20 cellular contexts compared by ENCODE assay signal in the genomic region with DNA sequence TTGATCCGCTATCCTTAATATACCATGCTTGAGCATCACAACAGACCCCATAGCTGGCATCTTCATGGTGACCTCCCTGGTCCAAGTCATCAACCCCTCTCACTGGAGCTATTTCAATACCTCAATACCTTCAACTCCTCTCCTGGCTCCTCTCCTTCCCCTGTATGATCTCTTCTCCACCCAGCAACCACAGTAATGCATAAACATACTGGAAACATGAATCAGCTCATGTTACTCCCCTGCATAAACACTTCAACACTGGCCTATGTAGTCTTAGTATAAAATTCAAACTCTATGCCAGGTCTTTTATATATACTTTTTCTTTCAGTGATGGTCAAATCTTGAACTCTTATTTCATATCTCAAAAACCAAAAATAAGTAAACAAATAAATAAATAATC. TPM values are rescaled to one million over a fixed set of nuclear protein-coding genes. Genes with fewer than 3 reads are reported as not detected.
"Had no signal": no experiment of that assay in that cellular context is flagged by ENCODE, and none has a peak within 500 bp of the region (broad histone marks: within the 10 kb centered on the region; RNA-seq: fewer than 3 reads in every experiment).

No MANE protein-coding gene starts in this region.

- H3K27me3 ChIP-seq: heart right ventricle, sigmoid colon had no signal

- ATAC-seq: activated T-cell treated with anti-CD3 and anti-CD28 coated beads, Interleukin-2, amount 50 U/mL, for 4 hours; heart right ventricle; T-cell had no signal

- FAIRE-seq: kidney had no signal

- H3K9me3 Mint-ChIP-seq: activated CD4-positive, alpha-beta memory T cell treated with anti-CD3 and anti-CD28 coated beads for 36 hours; central memory CD8-positive, alpha-beta T cell had no signal

- H3K27ac ChIP-seq: heart right ventricle, left ventricle myocardium inferior, sigmoid colon had no signal

- H3K4me3 Mint-ChIP-seq: activated CD4-positive, alpha-beta memory T cell treated with anti-CD3 and anti-CD28 coated beads for 36 hours; activated T-cell treated with anti-CD3 and anti-CD28 coated beads, Interleukin-2, amount 50 U/mL, for 4 hours; central memory CD8-positive, alpha-beta T cell; endodermal cell; nephron progenitor cell; T-cell had no signal

- H3K4me3 ChIP-seq: heart right ventricle, left ventricle myocardium inferior, sigmoid colon had no signal

- H3K9me3 ChIP-seq: sigmoid colon had no signal

- H3K4me1 Mint-ChIP-seq: central memory CD8-positive, alpha-beta T cell; nephron progenitor cell had no signal

- DNase-seq: activated CD4-positive, alpha-beta memory T cell treated with anti-CD3 and anti-CD28 coated beads for 36 hours; activated CD4-positive, alpha-beta T cell treated with anti-CD3 and anti-CD28 coated beads for 1 hour; activated effector memory CD4-positive, alpha-beta T cell treated with anti-CD3 and anti-CD28 coated beads, Interleukin-2, amount 50 U/mL, for 16 hours; activated T-cell treated with anti-CD3 and anti-CD28 coated beads, Interleukin-2, amount 50 U/mL, for 4 hours; endodermal cell; erythroblast; foreskin melanocyte; kidney; left ventricle myocardium inferior; mesenchymal stem cell; nephron progenitor cell; sigmoid colon; stimulated activated CD4-positive, alpha-beta T cell treated with anti-CD3 and anti-CD28 coated beads, Interleukin-12 subunit alpha, Interleukin-12 subunit beta, amount 100 ng/mL, for 4 hours; stimulated activated naive CD4-positive, alpha-beta T cell; T-cell; T1000; trophoblast cell had no signal

- H3K36me3 Mint-ChIP-seq: activated CD4-positive, alpha-beta memory T cell treated with anti-CD3 and anti-CD28 coated beads for 36 hours; T-cell had no signal

- H3K4me1 ChIP-seq: sigmoid colon had no signal

- H3K27ac Mint-ChIP-seq: activated CD4-positive, alpha-beta memory T cell treated with anti-CD3 and anti-CD28 coated beads for 36 hours; endodermal cell; nephron progenitor cell; T-cell had no signal

- H3K36me3 ChIP-seq: heart right ventricle, left ventricle myocardium inferior, sigmoid colon had no signal

RNA-seq across cellular contexts. Expression of a gene that starts 31.8 kb away (rescaled TPM):
- total RNA-seq: endodermal cell, osteoblast had no signal
